ENCODE assay signal across 20 cellular contexts in genomic region chr10:49334993-49335972, GRCh38. TPM values are rescaled to one million over a fixed set of nuclear protein-coding genes. Genes with fewer than 3 reads are reported as not detected.
A peak's percentile ranks its signal among the peaks of the same experiment; 100 is the strongest.
DNase-seq lines count a peak whose midpoint lies in the region; ATAC-seq, FAIRE-seq and TF ChIP-seq lines count a peak whose summit lies in the region.
"Had no signal": no experiment of that assay in that cellular context is flagged by ENCODE, and none has a peak within 500 bp of the region (broad histone marks: within the 10 kb centered on the region; RNA-seq: fewer than 3 reads in every experiment).

No MANE protein-coding gene starts in this region.

- DNase-seq in GM18507 (ENCODE audit: extremely low spot score, insufficient read length, low read depth), result no peak
- DNase-seq in activated CD4-positive, alpha-beta memory T cell treated with anti-CD3 and anti-CD28 coated beads for 36 hours, result no peak
- DNase-seq in immature natural killer cell, result peak in 1 of 3 donors; percentile 46
- DNase-seq in Caco-2, result no peak
- DNase-seq: GF-D8, left ventricle myocardium inferior, NCI-H1105 treated with DMSO at 0.1 percent for 48 hours, SK-N-SH had no signal

- H3K9me3 ChIP-seq in BLaER1 treated with 17β-estradiol and CSF1 and Interleukin-3, amounts not matched to agents 10 nM and 100 nM (replicated peaks in 1 of 11), result peaks cover 8 to 30% (median 17%) of the 10 kb centered on the region in 11 experiments; a peak in 17 of 22 replicates
- H3K9me3 ChIP-seq in Caco-2, result 0 out of 2 replicates have a peak, but pooled peaks cover under 1% of the 10 kb centered on the region
- H3K9me3 ChIP-seq: left ventricle myocardium inferior, SK-N-SH had no signal

- CTCF ChIA-PET in activated CD4-positive, alpha-beta memory T cell treated with anti-CD3 and anti-CD28 coated beads for 36 hours (lab: Charles Lee), result no interaction called here
- CTCF ChIA-PET in Caco-2 (lab: Charles Lee), result no interaction called here

- peak overlapping the region; percentile 10 for H3K27ac Mint-ChIP-seq in activated CD4-positive, alpha-beta memory T cell treated with anti-CD3 and anti-CD28 coated beads for 36 hours
- H3K27ac Mint-ChIP-seq in immature natural killer cell (peak overlapping the region; percentile 49 to 92 (median 83)), Caco-2 (ENCODE audit: unreplicated experiment) (no peak overlapping the region)
- H3K27ac Mint-ChIP-seq: brain, IgD-negative memory B cell had no signal

- ATAC-seq in GM19463 (IDR thresholded peaks at IDR 0.05; ENCODE audit: unreplicated experiment) (no peak), GM18520 (IDR thresholded peaks at IDR 0.05; ENCODE audit: unreplicated experiment) (no peak)

- intact Hi-C loops in activated CD4-positive, alpha-beta memory T cell treated with anti-CD3 and anti-CD28 coated beads for 36 hours (cut with micrococcal nuclease), result no loop called here
- intact Hi-C loops in Caco-2 (cut with micrococcal nuclease; ENCODE audit: unreplicated experiment), result no loop called here

- TF ChIP-seq CTCF in Caco-2 (IDR thresholded peaks at IDR 0.05; ENCODE audit: insufficient read depth in 1 of 2, low read depth in 1 of 2, low read length in 1 of 2, severe bottlenecking in 1 of 2, unreplicated experiment in 1 of 2), result no peak

- H3K36me3 Mint-ChIP-seq in activated CD4-positive, alpha-beta memory T cell treated with anti-CD3 and anti-CD28 coated beads for 36 hours, result peaks cover 5% of the 10 kb centered on the region
- H3K36me3 Mint-ChIP-seq in immature natural killer cell (peaks cover 0 to 14% (median 10%) of the 10 kb centered on the region in 3 donors), Caco-2 (ENCODE audit: insufficient read depth, unreplicated experiment) (no peaks in the 10 kb centered on the region)
- H3K36me3 Mint-ChIP-seq: brain had no signal

- peaks cover 10% of the 10 kb centered on the region for H3K4me1 Mint-ChIP-seq in activated CD4-positive, alpha-beta memory T cell treated with anti-CD3 and anti-CD28 coated beads for 36 hours (ENCODE audit: low read depth)
- peaks cover 18 to 22% of the 10 kb centered on the region in 2 donors for H3K4me1 Mint-ChIP-seq in immature natural killer cell
- H3K4me1 Mint-ChIP-seq in Caco-2 (ENCODE audit: low read depth, unreplicated experiment), result no peaks in the 10 kb centered on the region
- H3K4me1 Mint-ChIP-seq: brain had no signal

- H4K20me1 ChIP-seq in BLaER1 treated with 17β-estradiol and CSF1 and Interleukin-3, amounts not matched to agents 10 nM and 100 nM, result no peaks in the 10 kb centered on the region

- no peaks in the 10 kb centered on the region for H3K36me3 ChIP-seq in BLaER1 treated with 17β-estradiol and CSF1 and Interleukin-3, amounts not matched to agents 10 nM and 100 nM
- H3K36me3 ChIP-seq in Caco-2 (ENCODE audit: control insufficient read depth, insufficient read depth, low read length), result no peaks in the 10 kb centered on the region
- H3K36me3 ChIP-seq: left ventricle myocardium inferior had no signal

- peak; percentile 9 for FAIRE-seq in GM18507 (lab: Jason Lieb, UNC)
- FAIRE-seq: D721Med, H1, RCC 7860 had no signal

- H3K27ac ChIP-seq in BLaER1 treated with 17β-estradiol and CSF1 and Interleukin-3, amounts not matched to agents 10 nM and 100 nM, result peak overlapping the region in 7 of 11 experiments; percentile 5 to 43 (median 12); a peak in 6 of 22 replicates
- H3K27ac ChIP-seq: left ventricle myocardium inferior had no signal

- H3K4me3 ChIP-seq in BLaER1 treated with 17β-estradiol and CSF1 and Interleukin-3, amounts not matched to agents 10 nM and 100 nM, result no peak overlapping the region; a peak in 1 of 20 replicates
- no peak overlapping the region for H3K4me3 ChIP-seq in Caco-2 (ENCODE audit: low read depth, low read length)
- H3K4me3 ChIP-seq: left ventricle myocardium inferior had no signal

- peaks cover 4% of the 10 kb centered on the region for H3K27me3 Mint-ChIP-seq in activated CD4-positive, alpha-beta memory T cell treated with anti-CD3 and anti-CD28 coated beads for 36 hours
- H3K27me3 Mint-ChIP-seq in immature natural killer cell (ENCODE audit: low read depth in 3 of 3) (peaks cover 3 to 14% (median 5%) of the 10 kb centered on the region in 3 donors), Caco-2 (ENCODE audit: insufficient read depth, unreplicated experiment) (peaks cover 22% of the 10 kb centered on the region)

- H3K27me3 ChIP-seq in BLaER1 treated with 17β-estradiol and CSF1 and Interleukin-3, amounts not matched to agents 10 nM and 100 nM, result no peaks in the 10 kb centered on the region
- H3K27me3 ChIP-seq in Caco-2 (replicated peaks; ENCODE audit: control insufficient read depth, insufficient read depth, low read length), result no peaks in the 10 kb centered on the region

- peaks cover 15% of the 10 kb centered on the region for H3K9me3 Mint-ChIP-seq in activated CD4-positive, alpha-beta memory T cell treated with anti-CD3 and anti-CD28 coated beads for 36 hours
- peaks cover 0 to 11% (median 5%) of the 10 kb centered on the region in 6 donors for H3K9me3 Mint-ChIP-seq in immature natural killer cell
- H3K9me3 Mint-ChIP-seq in Caco-2 (ENCODE audit: unreplicated experiment), result peaks cover 14% of the 10 kb centered on the region

- peaks cover 0 to 8% (median 7%) of the 10 kb centered on the region in 10 experiments; a peak in 12 of 20 replicates for H3K4me1 ChIP-seq in BLaER1 treated with 17β-estradiol and CSF1 and Interleukin-3, amounts not matched to agents 10 nM and 100 nM
- no peaks in the 10 kb centered on the region for H3K4me1 ChIP-seq in Caco-2
- H3K4me1 ChIP-seq: left ventricle myocardium inferior had no signal

- H3K9ac ChIP-seq in BLaER1 treated with 17β-estradiol and CSF1 and Interleukin-3, amounts not matched to agents 10 nM and 100 nM, result no peak overlapping the region
- H3K9ac ChIP-seq: SK-N-SH had no signal

- H3K4me2 ChIP-seq in BLaER1 treated with 17β-estradiol and CSF1 and Interleukin-3, amounts not matched to agents 10 nM and 100 nM, result peak overlapping the region in 8 of 11 experiments; percentile 0 to 39 (median 22); a peak in 7 of 22 replicates
- H3K4me2 ChIP-seq: SK-N-SH had no signal

- POLR2A ChIA-PET in activated CD4-positive, alpha-beta memory T cell treated with anti-CD3 and anti-CD28 coated beads for 36 hours (lab: Charles Lee), result no interaction called here
- POLR2A ChIA-PET in Caco-2 (lab: Charles Lee), result no interaction called here

- no TSS peak for BruUV-seq in Caco-2 (replicated peaks; lab: Mats Ljungman, UMichigan)

- H3K4me3 Mint-ChIP-seq in activated CD4-positive, alpha-beta memory T cell treated with anti-CD3 and anti-CD28 coated beads for 36 hours, result no peak overlapping the region
- H3K4me3 Mint-ChIP-seq in immature natural killer cell, result peak overlapping the region in 4 of 5 donors; percentile 13 to 63 (median 37)
- no peak overlapping the region for H3K4me3 Mint-ChIP-seq in Caco-2 (ENCODE audit: unreplicated experiment)
- H3K4me3 Mint-ChIP-seq: brain had no signal

RNA-seq across cellular contexts. Expression of gene C10orf71, which starts 36.3 kb away (rescaled TPM):
- total RNA-seq in activated CD4-positive, alpha-beta memory T cell treated with anti-CD3 and anti-CD28 coated beads for 36 hours, result not detected
- not detected for polyA plus RNA-seq in immature natural killer cell
- total RNA-seq in Caco-2 (2022), result not detected in 2 replicates
- total RNA-seq: dermis microvascular lymphatic vessel endothelial cell, H1, osteoblast, temporal lobe had no signal
- polyA plus RNA-seq: esophagus, H1, IgD-negative memory B cell, SK-N-SH had no signal

Comparison
In these comparisons a context has a peak if more than half of its experiments do, and no peak if none do; other contexts are left out.
1. H3K4me3 Mint-ChIP-seq: peak in immature natural killer cell (4 of 5); none in activated CD4-positive, alpha-beta memory T cell treated with anti-CD3 and anti-CD28 coated beads for 36 hours (single experiment) and Caco-2 (single experiment).